21 cellular contexts compared by ENCODE assay signal in the genomic region with DNA sequence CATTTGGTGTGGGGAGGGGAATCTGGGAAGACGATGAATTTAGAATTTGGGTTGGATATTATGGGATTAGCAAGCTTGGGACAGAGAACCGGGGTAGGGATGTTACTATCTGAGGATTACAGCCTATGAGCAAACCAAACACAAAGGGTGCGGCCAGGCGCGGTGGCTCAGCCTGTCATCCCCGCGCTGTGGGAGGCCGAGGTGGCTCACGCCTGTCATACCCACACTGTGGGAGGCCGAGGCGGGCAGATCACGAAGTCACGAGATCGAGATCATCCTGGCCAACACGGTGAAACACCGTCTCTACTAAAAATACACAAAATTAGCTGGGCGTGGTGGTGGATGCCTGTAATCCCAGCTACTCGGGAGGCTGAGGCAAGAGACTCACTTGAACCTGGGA.
"Had no signal": no experiment of that assay in that cellular context is flagged by ENCODE, and none has a peak within 500 bp of the region (broad histone marks: within the 10 kb centered on the region; RNA-seq: fewer than 3 reads in every experiment).

No MANE protein-coding gene starts in this region.

- DNase-seq: activated CD4-positive, alpha-beta memory T cell treated with anti-CD3 and anti-CD28 coated beads for 36 hours; activated CD4-positive, alpha-beta T cell treated with anti-CD3 and anti-CD28 coated beads for 36 hours; activated CD4-positive, alpha-beta T cell treated with anti-CD3 and anti-CD28 coated beads, Interleukin-2, amount 10 ng/mL, durations not matched to agents 24 days and 14 days; activated CD4-positive, CD25-positive, alpha-beta regulatory T cell; activated CD4-positive, CD25-positive, alpha-beta regulatory T cell treated with anti-CD3 and anti-CD28 coated beads, Interleukin-2, amount 50 U/mL, for 72 hours; activated CD8-positive, alpha-beta memory T cell treated with anti-CD3 and anti-CD28 coated beads, Interleukin-2, amount 10 ng/mL, durations not matched to agents 7 days and 5 days; activated CD8-positive, alpha-beta memory T cell treated with anti-CD3 and anti-CD28 coated beads, Interleukin-2, amount 50 U/mL, for 4 hours; activated CD8-positive, alpha-beta T cell treated with anti-CD3 and anti-CD28 coated beads, Interleukin-2, amount 10 ng/mL, durations not matched to agents 7 days and 5 days; activated effector memory CD4-positive, alpha-beta T cell treated with anti-CD3 and anti-CD28 coated beads, Interleukin-2, amount 50 U/mL, for 16 hours; activated naive CD4-positive, alpha-beta T cell treated with anti-CD3 and anti-CD28 coated beads for 36 hours; activated naive CD8-positive, alpha-beta T cell treated with anti-CD3 and anti-CD28 coated beads, Interleukin-2, amount 10 ng/mL, durations not matched to agents 7 days and 5 days; activated T-cell treated with anti-CD3 and anti-CD28 coated beads, Interleukin-2, amount 50 U/mL, for 1 hour; activated T-cell treated with anti-CD3 and anti-CD28 coated beads, Interleukin-2, amount 50 U/mL, for 48 hours; brain microvascular endothelial cell; colonic mucosa; effector CD8-positive, alpha-beta T cell; foreskin fibroblast had no signal

- H3K4me3 Mint-ChIP-seq: activated CD4-positive, alpha-beta memory T cell treated with anti-CD3 and anti-CD28 coated beads for 36 hours; activated CD4-positive, alpha-beta T cell treated with anti-CD3 and anti-CD28 coated beads for 36 hours; activated CD4-positive, alpha-beta T cell treated with anti-CD3 and anti-CD28 coated beads, Interleukin-2, amount 10 ng/mL, durations not matched to agents 24 days and 14 days; activated CD8-positive, alpha-beta memory T cell treated with anti-CD3 and anti-CD28 coated beads, Interleukin-2, amount 10 ng/mL, durations not matched to agents 7 days and 5 days; activated CD8-positive, alpha-beta T cell treated with anti-CD3 and anti-CD28 coated beads, Interleukin-2, amount 10 ng/mL, durations not matched to agents 7 days and 5 days; activated naive CD4-positive, alpha-beta T cell treated with anti-CD3 and anti-CD28 coated beads for 36 hours; activated naive CD8-positive, alpha-beta T cell treated with anti-CD3 and anti-CD28 coated beads, Interleukin-2, amount 10 ng/mL, durations not matched to agents 7 days and 5 days; activated T-helper 1 cell treated with anti-CD3 and anti-CD28 coated beads, Interleukin-12 subunit alpha, Interleukin-12 subunit beta, Interleukin-2, Interleukin-4 antibody, amounts not matched to agents 30 ng/mL and 10 ng/mL and 1 ng/mL, durations not matched to agents 14 hours and 24 hours and 36 hours had no signal

- ATAC-seq: activated CD4-positive, alpha-beta T cell treated with anti-CD3 and anti-CD28 coated beads for 36 hours; activated CD8-positive, alpha-beta memory T cell treated with anti-CD3 and anti-CD28 coated beads, Interleukin-2, amount 10 ng/mL, durations not matched to agents 7 days and 5 days; activated CD8-positive, alpha-beta T cell treated with anti-CD3 and anti-CD28 coated beads, Interleukin-2, amount 10 ng/mL, durations not matched to agents 7 days and 5 days; activated naive CD4-positive, alpha-beta T cell treated with anti-CD3 and anti-CD28 coated beads, Interleukin-2, amount 50 U/mL, for 72 hours had no signal

- H3K27ac Mint-ChIP-seq: activated CD4-positive, alpha-beta memory T cell treated with anti-CD3 and anti-CD28 coated beads for 36 hours; activated CD4-positive, alpha-beta T cell treated with anti-CD3 and anti-CD28 coated beads for 36 hours; activated CD4-positive, alpha-beta T cell treated with anti-CD3 and anti-CD28 coated beads, Interleukin-2, amount 10 ng/mL, durations not matched to agents 24 days and 14 days; activated CD8-positive, alpha-beta memory T cell treated with anti-CD3 and anti-CD28 coated beads, Interleukin-2, amount 10 ng/mL, durations not matched to agents 7 days and 5 days; activated CD8-positive, alpha-beta T cell treated with anti-CD3 and anti-CD28 coated beads, Interleukin-2, amount 10 ng/mL, durations not matched to agents 7 days and 5 days; activated naive CD4-positive, alpha-beta T cell treated with anti-CD3 and anti-CD28 coated beads for 36 hours; activated naive CD4-positive, alpha-beta T cell treated with anti-CD3 and anti-CD28 coated beads, Interleukin-2, amount 50 U/mL, for 72 hours; activated naive CD8-positive, alpha-beta T cell treated with anti-CD3 and anti-CD28 coated beads, Interleukin-2, amount 10 ng/mL, durations not matched to agents 7 days and 5 days; activated T-helper 1 cell treated with anti-CD3 and anti-CD28 coated beads, Interleukin-12 subunit alpha, Interleukin-12 subunit beta, Interleukin-2, Interleukin-4 antibody, amounts not matched to agents 30 ng/mL and 10 ng/mL and 1 ng/mL, durations not matched to agents 14 hours and 24 hours and 36 hours; activated T-helper 2 cell treated with anti-CD3 and anti-CD28 coated beads, Interferon-gamma antibody, Interleukin-2, Interleukin-4, amounts not matched to agents 10 μg/mL and 5 μg/mL and 100 μg/mL, durations not matched to agents 14 hours and 24 hours and 36 hours had no signal

- H3K36me3 ChIP-seq: colonic mucosa had no signal

- H3K9me3 ChIP-seq: colonic mucosa had no signal

- H3K4me1 Mint-ChIP-seq: activated CD4-positive, alpha-beta T cell treated with anti-CD3 and anti-CD28 coated beads for 36 hours; activated CD4-positive, alpha-beta T cell treated with anti-CD3 and anti-CD28 coated beads, Interleukin-2, amount 10 ng/mL, durations not matched to agents 24 days and 14 days; activated CD8-positive, alpha-beta memory T cell treated with anti-CD3 and anti-CD28 coated beads, Interleukin-2, amount 10 ng/mL, durations not matched to agents 7 days and 5 days; activated naive CD8-positive, alpha-beta T cell treated with anti-CD3 and anti-CD28 coated beads, Interleukin-2, amount 10 ng/mL, durations not matched to agents 7 days and 5 days had no signal

- H3K9me3 Mint-ChIP-seq: activated CD4-positive, alpha-beta memory T cell treated with anti-CD3 and anti-CD28 coated beads for 36 hours; activated CD4-positive, alpha-beta T cell treated with anti-CD3 and anti-CD28 coated beads, Interleukin-2, amount 10 ng/mL, durations not matched to agents 24 days and 14 days; activated naive CD4-positive, alpha-beta T cell treated with anti-CD3 and anti-CD28 coated beads for 36 hours; activated naive CD4-positive, alpha-beta T cell treated with anti-CD3 and anti-CD28 coated beads, Interleukin-2, amount 50 U/mL, for 72 hours; activated naive CD8-positive, alpha-beta T cell treated with anti-CD3 and anti-CD28 coated beads, Interleukin-2, amount 10 ng/mL, durations not matched to agents 7 days and 5 days; activated T-helper 1 cell treated with anti-CD3 and anti-CD28 coated beads, Interleukin-12 subunit alpha, Interleukin-12 subunit beta, Interleukin-2, Interleukin-4 antibody, amounts not matched to agents 30 ng/mL and 10 ng/mL and 1 ng/mL, durations not matched to agents 14 hours and 24 hours and 36 hours; activated T-helper 2 cell treated with anti-CD3 and anti-CD28 coated beads, Interferon-gamma antibody, Interleukin-2, Interleukin-4, amounts not matched to agents 10 μg/mL and 5 μg/mL and 100 μg/mL, durations not matched to agents 14 hours and 24 hours and 36 hours had no signal

- H3K27me3 ChIP-seq: brain microvascular endothelial cell, colonic mucosa had no signal

- H3K4me3 ChIP-seq: colonic mucosa had no signal

- H3K27ac ChIP-seq: brain microvascular endothelial cell, colonic mucosa, epithelial cell of prostate had no signal

- H3K4me1 ChIP-seq: colonic mucosa had no signal

- H3K27me3 Mint-ChIP-seq: activated CD4-positive, alpha-beta memory T cell treated with anti-CD3 and anti-CD28 coated beads for 36 hours; activated CD4-positive, alpha-beta T cell treated with anti-CD3 and anti-CD28 coated beads for 36 hours; activated CD4-positive, alpha-beta T cell treated with anti-CD3 and anti-CD28 coated beads, Interleukin-2, amount 10 ng/mL, durations not matched to agents 24 days and 14 days; activated CD8-positive, alpha-beta memory T cell treated with anti-CD3 and anti-CD28 coated beads, Interleukin-2, amount 10 ng/mL, durations not matched to agents 7 days and 5 days; activated naive CD8-positive, alpha-beta T cell treated with anti-CD3 and anti-CD28 coated beads, Interleukin-2, amount 10 ng/mL, durations not matched to agents 7 days and 5 days had no signal
